ENCODE assay signal across 11 cellular contexts in genomic region chr1:15916417-15916816, GRCh38. TPM values are rescaled to one million over a fixed set of nuclear protein-coding genes. Genes with fewer than 3 reads are reported as not detected.
DNase-seq lines count a peak whose midpoint lies in the region; ATAC-seq, FAIRE-seq and TF ChIP-seq lines count a peak whose summit lies in the region.
"Had no signal": no experiment of that assay in that cellular context is flagged by ENCODE, and none has a peak within 500 bp of the region (broad histone marks: within the 10 kb centered on the region; RNA-seq: fewer than 3 reads in every experiment).

No MANE protein-coding gene starts in this region.

- H3K23ac ChIP-seq in IMR-90 (ENCODE audit: low read depth, low read length), result peak overlapping the region; percentile 21

- no peak overlapping the region for H3K4me3 ChIP-seq in CD8-positive, alpha-beta T cell (ENCODE audit: low read depth, low read length)
- no peak overlapping the region for H3K4me3 ChIP-seq in IMR-90 (ENCODE audit: insufficient read depth, low read depth, low read length)
- H3K4me3 ChIP-seq in GM12878, result 0 out of 2 replicates have a peak overlapping the region, but pooled peaks have one; percentile 36

- TF ChIP-seq POLR2A in IMR-90 (IDR thresholded peaks at IDR 0.05; ENCODE audit: low read depth, low read length) (peak; percentile 52), GM12878 (IDR thresholded peaks at IDR 0.05; ENCODE audit: low read depth, low read length) (no peak)

- in situ Hi-C loops in IMR-90 (cut with MboI; ENCODE audit: low sequenced_read_pairs) (no loop called here), GM12878 (cut with MboI) (no loop called here)

- H3K4me1 Mint-ChIP-seq in CD8-positive, alpha-beta T cell (ENCODE audit: low read depth), result peaks cover 37% of the 10 kb centered on the region
- peaks cover 29 to 30% of the 10 kb centered on the region in 2 donors for H3K4me1 Mint-ChIP-seq in natural killer cell treated with Interleukin-12 subunit alpha and Interleukin-12 subunit beta and Interleukin-15 and Interleukin-18, amount 100 ng/mL, for 72 hours (ENCODE audit: low read depth in 2 of 2)

- H3K4me1 ChIP-seq in CD8-positive, alpha-beta T cell (ENCODE audit: insufficient read depth, low read length), result peaks cover 23% of the 10 kb centered on the region
- H3K4me1 ChIP-seq in IMR-90 (ENCODE audit: control insufficient read depth, insufficient read depth, low read length) (peaks cover 4% of the 10 kb centered on the region), GM12878 (ENCODE audit: control insufficient read depth, insufficient read depth, low read length) (peaks cover 33% of the 10 kb centered on the region)

- H3K27ac ChIP-seq in CD8-positive, alpha-beta T cell (ENCODE audit: low read depth, low read length), result no peak overlapping the region
- peak overlapping the region; percentile 63; the same call in 1 of the 2 replicates for H3K27ac ChIP-seq in IMR-90 (ENCODE audit: insufficient read depth, low read length)
- H3K27ac ChIP-seq in GM12878 (ENCODE audit: control insufficient read depth, insufficient read depth), result peak overlapping the region; percentile 72

- DNase-seq in CD8-positive, alpha-beta T cell, result no peak
- DNase-seq in IMR-90 (peak; percentile 63), GM12878 (ENCODE audit: low read depth, low spot score) (no peak), Kasumi-1 (lab: John Stamatoyannopoulos, UW) (no peak), SKM-1 (lab: John Stamatoyannopoulos, UW; ENCODE audit: unreplicated experiment) (no peak)
- no peak for DNase-seq in natural killer cell treated with Interleukin-12 subunit alpha and Interleukin-12 subunit beta and Interleukin-15 and Interleukin-18, amount 100 ng/mL, for 72 hours (ENCODE audit: low spot score)
- DNase-seq in stimulated activated naive CD4-positive, alpha-beta T cell (lab: John Stamatoyannopoulos, UW), result no peak
- DNase-seq: NCI-H1105 treated with DMSO at 0.1 percent for 48 hours, SHP77 treated with DMSO at 0.1 percent for 48 hours had no signal

- peaks cover 3% of the 10 kb centered on the region; the same call in 1 of the 2 replicates for H3K9me1 ChIP-seq in IMR-90 (ENCODE audit: insufficient read depth, low read length)

- peak overlapping the region in 1 of 2 experiments; percentile 49; a peak in 2 of 4 replicates for H4K8ac ChIP-seq in IMR-90 (ENCODE audit: low read depth in 2 of 2, low read length in 2 of 2)

- H2AFZ ChIP-seq in IMR-90 (replicated peaks; ENCODE audit: low read length, poor library complexity), result no peak overlapping the region
- no peak overlapping the region for H2AFZ ChIP-seq in GM12878 (ENCODE audit: control insufficient read depth, low read depth, low read length)

- FAIRE-seq in GM12878 (lab: Jason Lieb, UNC), result no peak

- dilution Hi-C loops in IMR-90 (cut with HindIII; ENCODE audit: low sequenced_read_pairs, unreplicated experiment), result no loop called here

- peak overlapping the region; percentile 74 for H2BK5ac ChIP-seq in IMR-90 (ENCODE audit: low read depth, low read length, poor library complexity, severe bottlenecking)

- peak overlapping the region; percentile 50; the same call in 1 of the 2 replicates for H2BK20ac ChIP-seq in IMR-90 (ENCODE audit: low read depth, low read length)

- H3K27me3 Mint-ChIP-seq in CD8-positive, alpha-beta T cell (ENCODE audit: low read depth), result no peaks in the 10 kb centered on the region
- H3K27me3 Mint-ChIP-seq in natural killer cell treated with Interleukin-12 subunit alpha and Interleukin-12 subunit beta and Interleukin-15 and Interleukin-18, amount 100 ng/mL, for 72 hours, result no peaks in the 10 kb centered on the region

- peak overlapping the region; percentile 5; the same call in 1 of the 2 replicates for H3K18ac ChIP-seq in IMR-90 (ENCODE audit: low read depth, low read length)

- intact Hi-C loops in CD8-positive, alpha-beta T cell (cut with DNase I, micrococcal nuclease), result loop anchor here (2.0 to 5.0 kb wide), 4 partner anchors 58 to 99 kb away; partner anchors contain the start of gene SPEN (in 1 of the 2)
- intact Hi-C loops in IMR-90 (cut with micrococcal nuclease) (loop anchor here (5.0 kb wide), 1 partner anchor 64 kb away; no protein-coding TSS in a partner anchor), GM12878 (cut with micrococcal nuclease; ENCODE audit: unreplicated experiment) (loop anchor here (2.0 to 10.0 kb wide), 2 partner anchors 66 to 102 kb away; no protein-coding TSS in a partner anchor)

- peak overlapping the region; percentile 48 for H3K4ac ChIP-seq in IMR-90 (ENCODE audit: low read depth, low read length)

- TF ChIP-seq EP300 in GM12878 (IDR thresholded peaks at IDR 0.05; ENCODE audit: borderline replicate concordance in 1 of 2, control insufficient read depth in 1 of 2, low read depth in 2 of 2, low read length in 2 of 2), result no peak

- H4K20me1 ChIP-seq in IMR-90 (ENCODE audit: insufficient read depth, low read length) (no peaks in the 10 kb centered on the region), GM12878 (ENCODE audit: control insufficient read depth, insufficient read depth) (no peaks in the 10 kb centered on the region)

- H3K4me2 ChIP-seq in IMR-90 (ENCODE audit: low read depth, low read length) (peak overlapping the region; percentile 92), GM12878 (ENCODE audit: control insufficient read depth, insufficient read depth) (peak overlapping the region; percentile 72)

- SMC1A ChIA-PET in GM12878 (lab: Charles Lee; ENCODE audit: uncharacterized antibody, unreplicated experiment), result interaction anchor here (0.6 to 1.6 kb wide), 11 partner anchors 9 to 319 kb away, joined by 3 to 10 read pairs (median 4); no protein-coding TSS in a partner anchor

- H3K9me3 ChIP-seq in CD8-positive, alpha-beta T cell (ENCODE audit: low read length), result no peaks in the 10 kb centered on the region
- H3K9me3 ChIP-seq in IMR-90 (ENCODE audit: control insufficient read depth, insufficient read depth, low read length) (no peaks in the 10 kb centered on the region), GM12878 (replicated peaks; ENCODE audit: control insufficient read depth, insufficient read depth, low read length) (no peaks in the 10 kb centered on the region)
- H3K9me3 ChIP-seq: gastroesophageal sphincter had no signal

- peak overlapping the region; percentile 78 for H3K4me3 Mint-ChIP-seq in CD8-positive, alpha-beta T cell
- H3K4me3 Mint-ChIP-seq in natural killer cell treated with Interleukin-12 subunit alpha and Interleukin-12 subunit beta and Interleukin-15 and Interleukin-18, amount 100 ng/mL, for 72 hours, result peak overlapping the region; percentile 67

- RAD21 ChIA-PET in GM12878 (lab: Charles Lee; ENCODE audit: unreplicated experiment), result interaction anchor here (0.8 to 2.5 kb wide), 7 partner anchors 12 to 101 kb away, joined by 3 to 11 read pairs (median 5); partner anchors contain the start of gene ZBTB17

- BruUV-seq in IMR-90 (replicated peaks; lab: Mats Ljungman, UMichigan) (no TSS peak), GM12878 (replicated peaks; lab: Mats Ljungman, UMichigan) (no TSS peak)

- H2BK120ac ChIP-seq in IMR-90 (ENCODE audit: low read depth, low read length), result peak overlapping the region; percentile 48

- H4K5ac ChIP-seq in IMR-90 (ENCODE audit: low read depth, low read length), result peak overlapping the region; percentile 19; the same call in 1 of the 2 replicates

- peaks cover 68% of the 10 kb centered on the region for H3K36me3 Mint-ChIP-seq in CD8-positive, alpha-beta T cell
- H3K36me3 Mint-ChIP-seq in natural killer cell treated with Interleukin-12 subunit alpha and Interleukin-12 subunit beta and Interleukin-15 and Interleukin-18, amount 100 ng/mL, for 72 hours, result peaks cover 12% of the 10 kb centered on the region

- H3K9ac ChIP-seq in IMR-90 (ENCODE audit: low read depth, low read length) (0 out of 2 replicates have a peak overlapping the region, but pooled peaks have one; percentile 13), GM12878 (ENCODE audit: control insufficient read depth, insufficient read depth, low read length) (peak overlapping the region; percentile 12; the same call in 1 of the 2 replicates)

- H3K79me1 ChIP-seq in IMR-90 (ENCODE audit: low read depth in 1 of 2, low read length in 2 of 2), result peaks cover 30 to 66% of the 10 kb centered on the region in 2 experiments

- no peak overlapping the region for H3K56ac ChIP-seq in IMR-90 (ENCODE audit: extremely low read depth, insufficient read depth, low read length)

- POLR2A ChIA-PET in CD8-positive, alpha-beta T cell (lab: Charles Lee), result interaction anchor here (2.1 kb wide), 1 partner anchor 83 kb away, joined by 7 read pairs; no protein-coding TSS in a partner anchor
- POLR2A ChIA-PET in IMR-90 (lab: Charles Lee; ENCODE audit: unreplicated experiment) (interaction anchor here (0.6 kb wide), 1 partner anchor 69 kb away, joined by 4 read pairs; the partner anchor contains the start of gene SPEN), GM12878 (lab: Charles Lee) (interaction anchor here (0.6 to 1.1 kb wide), 4 partner anchors 46 to 150 kb away, joined by 3 to 5 read pairs (median 4); no protein-coding TSS in a partner anchor)

- H3K36me3 ChIP-seq in CD8-positive, alpha-beta T cell (ENCODE audit: insufficient read depth, low read length), result peaks cover 12% of the 10 kb centered on the region
- H3K36me3 ChIP-seq in IMR-90 (ENCODE audit: control insufficient read depth, insufficient read depth, low read length) (peaks cover 10% of the 10 kb centered on the region), GM12878 (ENCODE audit: control insufficient read depth in 2 of 2, insufficient read depth in 2 of 2, low read length in 1 of 2) (peaks cover 5 to 21% of the 10 kb centered on the region in 2 experiments)

- CTCF ChIA-PET in CD8-positive, alpha-beta T cell (lab: Charles Lee), result interaction anchor here (0.9 to 1.4 kb wide), 2 partner anchors 78 to 101 kb away, joined by 3 to 5 read pairs; no protein-coding TSS in a partner anchor
- CTCF ChIA-PET in IMR-90 (lab: Yijun Ruan, JAX), result interaction anchor here (0.6 kb wide), 1 partner anchor 19 kb away, joined by 3 read pairs; no protein-coding TSS in a partner anchor
- CTCF ChIA-PET in GM12878 (lab: Yijun Ruan, JAX), result interaction anchor here (1.0 to 3.5 kb wide), 7 partner anchors 9 to 113 kb away, joined by 3 to 22 read pairs (median 3); no protein-coding TSS in a partner anchor

- TF ChIP-seq CTCF in CD8-positive, alpha-beta T cell (IDR thresholded peaks at IDR 0.05), result no peak
- TF ChIP-seq CTCF in IMR-90 (conservative IDR thresholded peaks at IDR 0.05; ENCODE audit: low read depth, low read length), result no peak
- TF ChIP-seq CTCF in GM12878 (IDR thresholded peaks at IDR 0.05 in 2 of 3, conservative IDR thresholded peaks at IDR 0.05 in 1 of 3; ENCODE audit: control insufficient read depth in 2 of 3, extremely low read depth in 1 of 3, insufficient read depth in 1 of 3, low read depth in 3 of 3, low read length in 3 of 3), result no peak

- no peaks in the 10 kb centered on the region for H3K9me3 Mint-ChIP-seq in CD8-positive, alpha-beta T cell
- no peaks in the 10 kb centered on the region for H3K9me3 Mint-ChIP-seq in natural killer cell treated with Interleukin-12 subunit alpha and Interleukin-12 subunit beta and Interleukin-15 and Interleukin-18, amount 100 ng/mL, for 72 hours

- peak overlapping the region; percentile 73; the same call in 1 of the 2 replicates for H4K91ac ChIP-seq in IMR-90 (ENCODE audit: insufficient read depth, low read depth, low read length)

- no peaks in the 10 kb centered on the region for H3K27me3 ChIP-seq in CD8-positive, alpha-beta T cell (ENCODE audit: insufficient read depth, low read length)
- H3K27me3 ChIP-seq in IMR-90 (ENCODE audit: control insufficient read depth, insufficient read depth, low read length) (no peaks in the 10 kb centered on the region), GM12878 (replicated peaks in 1 of 2; ENCODE audit: control insufficient read depth in 2 of 2, insufficient read depth in 2 of 2, low read length in 1 of 2) (no peaks in the 10 kb centered on the region)
- H3K27me3 ChIP-seq: gastroesophageal sphincter had no signal

- H2AK5ac ChIP-seq in IMR-90 (ENCODE audit: low read depth, low read length), result peak overlapping the region; percentile 67; the same call in 1 of the 2 replicates

- peak overlapping the region; percentile 19; the same call in 1 of the 3 replicates for H2BK15ac ChIP-seq in IMR-90 (ENCODE audit: low read depth, low read length)

- peak overlapping the region; percentile 53; the same call in 1 of the 2 replicates for H3K14ac ChIP-seq in IMR-90 (replicated peaks; ENCODE audit: low read depth, low read length)

- peaks cover 17% of the 10 kb centered on the region for H3K79me2 ChIP-seq in GM12878 (ENCODE audit: control insufficient read depth, insufficient read depth, low read length)

- H3K27ac Mint-ChIP-seq in CD8-positive, alpha-beta T cell, result peak overlapping the region; percentile 90
- H3K27ac Mint-ChIP-seq in natural killer cell treated with Interleukin-12 subunit alpha and Interleukin-12 subunit beta and Interleukin-15 and Interleukin-18, amount 100 ng/mL, for 72 hours, result peak overlapping the region; percentile 61 to 88

- TF ChIP-seq RAD21 in IMR-90 (IDR thresholded peaks at IDR 0.05; ENCODE audit: low read length) (no peak), GM12878 (IDR thresholded peaks at IDR 0.05; ENCODE audit: insufficient read depth, low read depth, low read length) (no peak)

- H2AK9ac ChIP-seq in IMR-90 (replicated peaks; ENCODE audit: low read depth, low read length, poor library complexity), result peak overlapping the region; percentile 77

- WGBS in IMR-90 (ENCODE audit: extremely low coverage in 2 of 2, insufficient read length in 1 of 2), 2 experiments, result no CpG with 5 or more reads among the region's 4 CpGs
- 44% methylated on average over 4 of the region's 4 CpGs for WGBS in GM12878 (ENCODE audit: insufficient coverage, insufficient replicate concordance, low lambda C conversion rate, missing lambda C conversion rate)

- ATAC-seq in CD8-positive, alpha-beta T cell, result peak; percentile 39
- ATAC-seq in IMR-90 (ENCODE audit: low read depth), result peak; percentile 90
- ATAC-seq in GM12878, result peak; percentile 35
- peak; percentile 20 to 44 for ATAC-seq in natural killer cell treated with Interleukin-12 subunit alpha and Interleukin-12 subunit beta and Interleukin-15 and Interleukin-18, amount 100 ng/mL, for 72 hours
- ATAC-seq in HG03342 (IDR thresholded peaks at IDR 0.05; ENCODE audit: unreplicated experiment), result no peak
- ATAC-seq: gastroesophageal sphincter had no signal

RNA-seq across cellular contexts. Expression of gene ZBTB17, which starts 59.5 kb away (rescaled TPM):
- 100 to 1,000 TPM; 106 to 115 TPM for total RNA-seq in CD8-positive, alpha-beta T cell
- total RNA-seq in IMR-90 (2012; rRNA removed), result 26.3 and 29.7 TPM in 2 replicates
- polyA plus RNA-seq in IMR-90 (2012; rRNA removed), result 58.2 and 65.5 TPM in 2 replicates
- 27.1 and 37.4 TPM in 2 replicates for polyA plus RNA-seq in IMR-90 (2012; cell fraction: cytosol; rRNA removed)
- polyA plus RNA-seq in IMR-90 (2012; cell fraction: nucleus; rRNA removed; ENCODE audit: low replicate concordance), result 190 and 417 TPM in 2 replicates
- total RNA-seq in GM12878 (2013; cell fraction: nucleolus; rRNA removed), result 91.0 and 100 TPM in 2 replicates
- total RNA-seq in GM12878 (2014; rRNA removed), result 45.2 and 49.8 TPM in 2 replicates
- total RNA-seq in GM12878 (2014; rRNA removed; fragmentation: Illumina TruSeq; extraction: Trizol), result 19.5 and 22.2 TPM in 2 replicates
- 51.0 and 59.4 TPM in 2 replicates for total RNA-seq in GM12878 (2021)
- polyA plus RNA-seq in GM12878 (2011; ENCODE audit: low read depth), result 20.6 TPM
- polyA plus RNA-seq in GM12878 (2011; rRNA removed), result 19.4 and 40.4 TPM in 2 replicates
- polyA plus RNA-seq in GM12878 (2011; cell fraction: cytosol; rRNA removed), result 56.9 and 90.5 TPM in 2 replicates
- 320 and 372 TPM in 2 replicates for polyA plus RNA-seq in GM12878 (2011; cell fraction: nucleus; rRNA removed)
- polyA plus RNA-seq in GM12878 (2012), result 33.1 and 40.1 TPM in 2 replicates
- 3.9 and 11.1 TPM in 2 replicates for polyA plus RNA-seq in GM12878 (2014; fragmentation: Illumina TruSeq; extraction: Trizol)
- polyA plus RNA-seq in GM12878 (2014; fragmentation: Nextera tagmentation; extraction: Ambion mirVana), result 1 to 10 TPM in 1 of 2 experiments, under 1 TPM in 1; 0.87 to 4.3 TPM
- polyA plus RNA-seq in GM12878 (2014; rRNA removed), result 43.7 and 59.6 TPM in 2 replicates
- polyA plus RNA-seq in GM12878 (2016; fragmentation: Nextera tagmentation; extraction: Ambion mirVana), result 10 to 100 TPM; 36.9 to 44.1 TPM
- 44.9 and 67.3 TPM in 2 replicates for polyA minus RNA-seq in GM12878 (2011; rRNA and poly(A)+ RNA removed)
- 24.6 and 29.4 TPM in 2 replicates for polyA minus RNA-seq in GM12878 (2011; cell fraction: cytosol; rRNA and poly(A)+ RNA removed)
- 41.5 and 74.8 TPM in 2 replicates for polyA minus RNA-seq in GM12878 (2011; cell fraction: nucleus; rRNA and poly(A)+ RNA removed)
- total RNA-seq in natural killer cell treated with Interleukin-12 subunit alpha and Interleukin-12 subunit beta and Interleukin-15 and Interleukin-18, amount 100 ng/mL, for 72 hours, result 100 to 1,000 TPM in 1 of 2 donors, 10 to 100 TPM in 1; 75.6 to 102 TPM
